ENCODE assay signal across 1 cellular context in the genomic region with DNA sequence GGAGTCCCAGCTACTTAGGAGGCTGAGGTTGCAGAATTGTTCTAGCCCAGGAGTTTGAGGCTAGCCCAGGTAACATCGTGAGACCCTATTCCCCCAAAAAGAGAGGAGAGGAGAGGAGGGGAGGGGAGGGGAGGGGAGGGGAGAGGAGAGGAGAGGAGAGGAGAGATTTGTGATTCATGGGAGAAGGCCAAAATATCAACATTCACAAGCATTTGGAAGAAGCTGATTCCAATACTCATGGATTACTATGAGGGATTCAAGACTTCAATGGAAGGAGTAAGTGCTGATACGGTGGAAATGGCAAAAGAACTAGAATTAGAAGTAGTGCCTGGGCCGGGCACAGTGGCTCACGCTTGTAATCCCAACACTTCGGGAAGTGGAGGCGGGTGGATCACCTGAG.
TF ChIP-seq lines count a peak whose summit lies in the region.

No MANE protein-coding gene starts in this region.

TF ChIP-seq in K562, 482 proteins besides CTCF, POLR2A, EP300 and RAD21 (continued from another document):
- TF ChIP-seq, protein P1, sequence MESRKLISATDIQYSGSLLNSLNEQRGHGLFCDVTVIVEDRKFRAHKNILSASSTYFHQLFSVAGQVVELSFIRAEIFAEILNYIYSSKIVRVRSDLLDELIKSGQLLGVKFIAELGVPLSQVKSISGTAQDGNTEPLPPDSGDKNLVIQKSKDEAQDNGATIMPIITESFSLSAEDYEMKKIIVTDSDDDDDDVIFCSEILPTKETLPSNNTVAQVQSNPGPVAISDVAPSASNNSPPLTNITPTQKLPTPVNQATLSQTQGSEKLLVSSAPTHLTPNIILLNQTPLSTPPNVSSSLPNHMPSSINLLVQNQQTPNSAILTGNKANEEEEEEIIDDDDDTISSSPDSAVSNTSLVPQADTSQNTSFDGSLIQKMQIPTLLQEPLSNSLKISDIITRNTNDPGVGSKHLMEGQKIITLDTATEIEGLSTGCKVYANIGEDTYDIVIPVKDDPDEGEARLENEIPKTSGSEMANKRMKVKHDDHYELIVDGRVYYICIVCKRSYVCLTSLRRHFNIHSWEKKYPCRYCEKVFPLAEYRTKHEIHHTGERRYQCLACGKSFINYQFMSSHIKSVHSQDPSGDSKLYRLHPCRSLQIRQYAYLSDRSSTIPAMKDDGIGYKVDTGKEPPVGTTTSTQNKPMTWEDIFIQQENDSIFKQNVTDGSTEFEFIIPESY (CRISPR knock-in tag; IDR thresholded peaks at IDR 0.05), result no peak
- TF ChIP-seq, protein P2, sequence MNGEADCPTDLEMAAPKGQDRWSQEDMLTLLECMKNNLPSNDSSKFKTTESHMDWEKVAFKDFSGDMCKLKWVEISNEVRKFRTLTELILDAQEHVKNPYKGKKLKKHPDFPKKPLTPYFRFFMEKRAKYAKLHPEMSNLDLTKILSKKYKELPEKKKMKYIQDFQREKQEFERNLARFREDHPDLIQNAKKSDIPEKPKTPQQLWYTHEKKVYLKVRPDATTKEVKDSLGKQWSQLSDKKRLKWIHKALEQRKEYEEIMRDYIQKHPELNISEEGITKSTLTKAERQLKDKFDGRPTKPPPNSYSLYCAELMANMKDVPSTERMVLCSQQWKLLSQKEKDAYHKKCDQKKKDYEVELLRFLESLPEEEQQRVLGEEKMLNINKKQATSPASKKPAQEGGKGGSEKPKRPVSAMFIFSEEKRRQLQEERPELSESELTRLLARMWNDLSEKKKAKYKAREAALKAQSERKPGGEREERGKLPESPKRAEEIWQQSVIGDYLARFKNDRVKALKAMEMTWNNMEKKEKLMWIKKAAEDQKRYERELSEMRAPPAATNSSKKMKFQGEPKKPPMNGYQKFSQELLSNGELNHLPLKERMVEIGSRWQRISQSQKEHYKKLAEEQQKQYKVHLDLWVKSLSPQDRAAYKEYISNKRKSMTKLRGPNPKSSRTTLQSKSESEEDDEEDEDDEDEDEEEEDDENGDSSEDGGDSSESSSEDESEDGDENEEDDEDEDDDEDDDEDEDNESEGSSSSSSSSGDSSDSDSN (IDR thresholded peaks at IDR 0.05; ENCODE audit: borderline replicate concordance in 1 of 2, low read depth in 2 of 2, low read length in 2 of 2), result no peak
- no peak for TF ChIP-seq HMG20B (CRISPR knock-in tag; IDR thresholded peaks at IDR 0.05)
- TF ChIP-seq ETV5 (CRISPR knock-in tag; IDR thresholded peaks at IDR 0.05; ENCODE audit: low read depth), result no peak
- TF ChIP-seq ZNF282 (CRISPR knock-in tag; IDR thresholded peaks at IDR 0.05), result no peak
- TF ChIP-seq SREBF2 (CRISPR knock-in tag; IDR thresholded peaks at IDR 0.05), result no peak
- TF ChIP-seq PCBP1 (IDR thresholded peaks at IDR 0.05; ENCODE audit: low read depth, low read length, poor library complexity, severe bottlenecking), result peak; percentile 72
- no peak for TF ChIP-seq GABPB2 (CRISPR knock-in tag; conservative IDR thresholded peaks at IDR 0.05)
- TF ChIP-seq RBM17 (IDR thresholded peaks at IDR 0.05; ENCODE audit: borderline replicate concordance, low read depth, low read length), result no peak
